In genomic region chr16:15782573-15783365, GRCh38 we compare ENCODE assay signal across 1 cellular context.
TF ChIP-seq lines count a peak whose summit lies in the region.

No MANE protein-coding gene starts in this region.

TF ChIP-seq in K562, 482 proteins besides CTCF, POLR2A, EP300 and RAD21 (continued from another document):
- TF ChIP-seq CEBPZ (IDR thresholded peaks at IDR 0.05; ENCODE audit: borderline replicate concordance, low read depth, low read length) (no peak), USF1 (CRISPR knock-in tag; IDR thresholded peaks at IDR 0.05) (peak; percentile 86), ESRRB (CRISPR knock-in tag; IDR thresholded peaks at IDR 0.05; ENCODE audit: borderline replicate concordance) (no peak), ZNF561 (CRISPR knock-in tag; conservative IDR thresholded peaks at IDR 0.05) (no peak), HMBOX1 (IDR thresholded peaks at IDR 0.05) (no peak)
TF ChIP-seq in K562: peak in this region for 13.
